ENCODE assay signal across 18 cellular contexts in the genomic region with DNA sequence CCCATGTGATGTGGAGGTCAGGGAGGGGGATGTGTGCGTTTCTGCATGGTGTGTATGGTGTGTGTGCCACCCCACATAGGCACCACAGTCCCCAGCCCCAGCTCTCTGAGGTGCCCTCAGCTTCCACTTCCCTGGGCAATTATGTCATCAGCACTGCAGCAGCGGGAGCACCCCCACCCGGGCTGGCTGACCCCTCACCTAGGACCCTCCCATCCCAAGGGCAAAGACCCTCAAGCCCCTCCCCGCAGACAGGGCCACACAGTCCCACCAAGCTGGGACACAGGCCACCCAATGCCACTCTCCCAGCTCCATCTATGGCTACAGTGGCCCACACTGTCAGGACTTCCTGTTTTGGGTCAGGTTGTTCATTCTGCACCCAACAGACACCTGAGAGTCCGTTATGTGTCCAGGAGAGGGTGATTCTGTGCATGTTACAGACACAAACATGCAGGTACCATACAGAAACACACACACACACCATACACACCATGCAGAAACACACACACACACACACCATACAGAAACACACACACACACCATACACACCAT.
"Had no signal": no experiment of that assay in that cellular context is flagged by ENCODE, and none has a peak within 500 bp of the region (broad histone marks: within the 10 kb centered on the region; RNA-seq: fewer than 3 reads in every experiment).

No MANE protein-coding gene starts in this region.

- H3K9ac ChIP-seq: neural progenitor cell, parathyroid adenoma had no signal

- H3K79me2 ChIP-seq: parathyroid adenoma had no signal

- DNase-seq: activated B cell treated with CpG ODN at 0.5 μM for 24 hours; activated CD4-positive, alpha-beta T cell treated with anti-CD3 and anti-CD28 coated beads for 48 hours; activated naive CD4-positive, alpha-beta T cell treated with anti-CD3 and anti-CD28 coated beads, Interleukin-2, amount 50 U/mL, for 16 hours; erythroblast; gastrocnemius medialis; heart left ventricle; immature natural killer cell; lower lobe of right lung; midbrain; retina; stimulated activated CD4-positive, alpha-beta T cell treated with anti-CD3 and anti-CD28 coated beads, Interleukin-4, amount 100 ng/mL, for 24 hours; stimulated activated naive CD4-positive, alpha-beta T cell; SW 1271; trophoblast cell had no signal

- H3K4me3 ChIP-seq: cardiac muscle cell, dorsolateral prefrontal cortex, gastrocnemius medialis, heart left ventricle, lower lobe of right lung, neural progenitor cell had no signal

- H3K4me2 ChIP-seq: neural progenitor cell had no signal

- ATAC-seq: gastrocnemius medialis, heart left ventricle, lower lobe of right lung had no signal

- H3K27me3 ChIP-seq: cardiac muscle cell, dorsolateral prefrontal cortex, gastrocnemius medialis, neural progenitor cell had no signal

- H3K9me3 ChIP-seq: gastrocnemius medialis, heart left ventricle, lower lobe of right lung had no signal

- H3K36me3 ChIP-seq: cardiac muscle cell, gastrocnemius medialis, heart left ventricle, lower lobe of right lung, neural progenitor cell had no signal

- H3K4me1 ChIP-seq: gastrocnemius medialis, heart left ventricle, lower lobe of right lung, parathyroid adenoma had no signal

- H2AFZ ChIP-seq: neural progenitor cell, parathyroid adenoma had no signal

- H3K27ac ChIP-seq: cardiac muscle cell, dorsolateral prefrontal cortex, gastrocnemius medialis, heart left ventricle, lower lobe of right lung, neural progenitor cell, parathyroid adenoma had no signal
